ENCODE assay signal across 14 cellular contexts in the genomic region with DNA sequence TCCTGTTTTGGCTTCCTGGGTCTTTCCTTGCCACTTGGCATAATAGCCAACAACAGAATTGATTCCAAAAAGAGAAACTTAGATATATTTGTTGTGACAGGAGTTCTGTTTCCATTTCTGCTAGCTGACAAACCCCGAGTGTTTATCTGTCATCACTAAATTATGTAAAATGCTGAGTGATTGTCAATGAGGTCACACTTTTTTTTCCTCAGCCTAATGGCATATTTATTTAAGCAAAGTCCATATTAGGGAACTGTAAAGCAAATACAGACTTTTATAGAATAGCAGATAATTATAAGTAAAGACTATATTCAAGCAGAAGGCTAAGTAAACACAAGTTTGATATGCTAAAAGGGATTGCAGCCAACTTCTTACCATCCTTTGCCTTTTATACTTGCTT.
"Had no signal": no experiment of that assay in that cellular context is flagged by ENCODE, and none has a peak within 500 bp of the region (broad histone marks: within the 10 kb centered on the region; RNA-seq: fewer than 3 reads in every experiment).

No MANE protein-coding gene starts in this region.

- H3K4me3 Mint-ChIP-seq: activated CD8-positive, alpha-beta memory T cell treated with anti-CD3 and anti-CD28 coated beads, Interleukin-2, amount 10 ng/mL, durations not matched to agents 7 days and 5 days; activated T-cell treated with anti-CD3 and anti-CD28 coated beads, Interleukin-2, amount 50 U/mL, for 24 hours; natural killer cell; stimulated activated effector memory CD8-positive, alpha-beta T cell treated with anti-CD3 and anti-CD28 coated beads, Interleukin-12 subunit alpha, Interleukin-12 subunit beta, amount 100 ng/mL, for 72 hours had no signal

- H3K36me3 Mint-ChIP-seq: activated CD8-positive, alpha-beta memory T cell treated with anti-CD3 and anti-CD28 coated beads, Interleukin-2, amount 10 ng/mL, durations not matched to agents 7 days and 5 days; natural killer cell; stimulated activated effector memory CD8-positive, alpha-beta T cell treated with anti-CD3 and anti-CD28 coated beads, Interleukin-12 subunit alpha, Interleukin-12 subunit beta, amount 100 ng/mL, for 72 hours had no signal

- H3K27me3 ChIP-seq: esophagus squamous epithelium had no signal

- H3K4me3 ChIP-seq: esophagus squamous epithelium had no signal

- H3K9me3 ChIP-seq: esophagus squamous epithelium had no signal

- H3K27ac ChIP-seq: esophagus squamous epithelium, foreskin keratinocyte had no signal

- DNase-seq: activated CD4-positive, alpha-beta T cell treated with anti-CD3 and anti-CD28 coated beads, Interleukin-2, amount 50 U/mL, for 4 hours; activated CD4-positive, CD25-positive, alpha-beta regulatory T cell treated with anti-CD3 and anti-CD28 coated beads, Interleukin-2, amount 50 U/mL, for 72 hours; activated CD8-positive, alpha-beta memory T cell treated with anti-CD3 and anti-CD28 coated beads, Interleukin-2, amount 10 ng/mL, durations not matched to agents 7 days and 5 days; activated effector memory CD4-positive, alpha-beta T cell treated with Interleukin-2 at 50 U/mL for 16 hours; activated naive CD4-positive, alpha-beta T cell treated with anti-CD3 and anti-CD28 coated beads, Interleukin-2, amount 50 U/mL, for 16 hours; activated T-cell treated with anti-CD3 and anti-CD28 coated beads, Interleukin-2, amount 50 U/mL, for 24 hours; esophagus squamous epithelium; foreskin keratinocyte; glutamatergic neuron; mesenchymal stem cell; natural killer cell; posterior cingulate gyrus; retina had no signal

- H3K4me1 Mint-ChIP-seq: activated CD8-positive, alpha-beta memory T cell treated with anti-CD3 and anti-CD28 coated beads, Interleukin-2, amount 10 ng/mL, durations not matched to agents 7 days and 5 days; natural killer cell; stimulated activated effector memory CD8-positive, alpha-beta T cell treated with anti-CD3 and anti-CD28 coated beads, Interleukin-12 subunit alpha, Interleukin-12 subunit beta, amount 100 ng/mL, for 72 hours had no signal

- H3K4me1 ChIP-seq: foreskin keratinocyte had no signal

- H3K27ac Mint-ChIP-seq: activated CD8-positive, alpha-beta memory T cell treated with anti-CD3 and anti-CD28 coated beads, Interleukin-2, amount 10 ng/mL, durations not matched to agents 7 days and 5 days; activated T-cell treated with anti-CD3 and anti-CD28 coated beads, Interleukin-2, amount 50 U/mL, for 24 hours; natural killer cell; stimulated activated effector memory CD8-positive, alpha-beta T cell treated with anti-CD3 and anti-CD28 coated beads, Interleukin-12 subunit alpha, Interleukin-12 subunit beta, amount 100 ng/mL, for 72 hours had no signal

- H3K36me3 ChIP-seq: esophagus squamous epithelium had no signal

- ATAC-seq: activated CD8-positive, alpha-beta memory T cell treated with anti-CD3 and anti-CD28 coated beads, Interleukin-2, amount 10 ng/mL, durations not matched to agents 7 days and 5 days; foreskin keratinocyte; natural killer cell; stimulated activated effector memory CD8-positive, alpha-beta T cell treated with anti-CD3 and anti-CD28 coated beads, Interleukin-12 subunit alpha, Interleukin-12 subunit beta, amount 100 ng/mL, for 72 hours had no signal

- H3K9me3 Mint-ChIP-seq: activated T-cell treated with anti-CD3 and anti-CD28 coated beads, Interleukin-2, amount 50 U/mL, for 24 hours; natural killer cell; stimulated activated effector memory CD8-positive, alpha-beta T cell treated with anti-CD3 and anti-CD28 coated beads, Interleukin-12 subunit alpha, Interleukin-12 subunit beta, amount 100 ng/mL, for 72 hours had no signal
